ENCODE assay signal across 2 cellular contexts in the genomic region with DNA sequence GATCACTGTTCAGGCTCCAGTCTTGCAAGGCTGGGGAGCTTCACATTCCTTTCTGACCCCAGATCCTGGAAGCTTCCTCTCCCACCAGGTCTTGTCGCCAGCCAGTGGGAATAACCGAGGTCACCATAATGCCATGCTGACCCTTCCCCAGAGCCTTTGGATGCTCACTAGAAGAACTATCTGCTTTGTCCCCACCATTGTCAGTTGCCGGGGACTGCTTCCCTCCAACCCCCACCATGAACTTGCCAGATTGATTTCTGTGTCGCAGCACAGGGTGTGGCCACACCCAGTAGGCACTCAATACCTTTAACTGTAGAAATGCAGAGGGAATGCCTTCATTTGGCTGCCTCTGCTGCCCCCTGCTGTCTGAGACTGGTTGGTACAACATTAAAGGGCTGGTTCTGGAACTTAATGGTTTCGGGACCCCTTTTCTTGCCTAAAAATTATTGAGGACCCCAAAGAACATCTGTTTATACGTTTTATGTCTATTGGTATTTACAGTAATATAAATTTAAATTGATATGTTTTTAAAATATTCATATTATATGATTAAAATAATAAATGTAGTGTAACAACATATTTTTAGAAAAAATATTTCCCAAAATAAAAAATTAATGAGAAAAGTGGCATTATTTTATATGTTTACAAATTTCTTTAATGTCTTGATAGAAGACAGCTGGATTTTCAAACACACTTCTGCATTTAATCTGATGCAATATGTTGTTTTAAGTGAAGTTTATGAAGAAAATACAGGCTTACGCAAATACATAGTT.
A peak's percentile ranks its signal among the peaks of the same experiment; 100 is the strongest.
TF ChIP-seq lines count a peak whose summit lies in the region.

No MANE protein-coding gene starts in this region.

TF ChIP-seq in HEK293T, 16 proteins besides CTCF, POLR2A, EP300 and RAD21 (continued from another document):
- no peak for TF ChIP-seq HDGF (IDR thresholded peaks at IDR 0.05; ENCODE audit: borderline replicate concordance)
- no peak for TF ChIP-seq BHLHE40 (IDR thresholded peaks at IDR 0.05; ENCODE audit: borderline replicate concordance)
- TF ChIP-seq ZNF384 (IDR thresholded peaks at IDR 0.05), result no peak
- TF ChIP-seq FOXA1 (IDR thresholded peaks at IDR 0.05), result no peak
- no peak for TF ChIP-seq ELF4 (IDR thresholded peaks at IDR 0.05)
- no peak for TF ChIP-seq ARNT (IDR thresholded peaks at IDR 0.05)
- TF ChIP-seq FOXM1 (IDR thresholded peaks at IDR 0.05; ENCODE audit: borderline replicate concordance), result no peak
- no peak for TF ChIP-seq SUZ12 (IDR thresholded peaks at IDR 0.05)
- TF ChIP-seq SP1 (IDR thresholded peaks at IDR 0.05), result no peak
- no peak for TF ChIP-seq NFRKB (IDR thresholded peaks at IDR 0.05)
- no peak for TF ChIP-seq CTBP1 (IDR thresholded peaks at IDR 0.05; ENCODE audit: borderline replicate concordance)
- no peak for TF ChIP-seq PKNOX1 (IDR thresholded peaks at IDR 0.05)
- TF ChIP-seq LEF1 (IDR thresholded peaks at IDR 0.05; ENCODE audit: borderline replicate concordance), result no peak
- TF ChIP-seq L3MBTL2 (conservative IDR thresholded peaks at IDR 0.05), result no peak

TF ChIP-seq in HepG2, 621 proteins besides CTCF, POLR2A, EP300 and RAD21 (continued from another document):
- TF ChIP-seq ZNF652 (CRISPR knock-in tag; IDR thresholded peaks at IDR 0.05; ENCODE audit: borderline replicate concordance, low read depth) (peak; percentile 51), SMC3 (IDR thresholded peaks at IDR 0.05; ENCODE audit: low read length) (peak; percentile 97), HMGXB3 (CRISPR knock-in tag; IDR thresholded peaks at IDR 0.05; ENCODE audit: borderline replicate concordance) (no peak), THAP11 (CRISPR knock-in tag; IDR thresholded peaks at IDR 0.05) (peak; percentile 22; the same call in 1 of the 2 replicates), ZNF407 (CRISPR knock-in tag; IDR thresholded peaks at IDR 0.05; ENCODE audit: not compliant biosample characterization) (no peak), BORCS8-MEF2B (CRISPR knock-in tag; IDR thresholded peaks at IDR 0.05) (no peak), FOSL2 (CRISPR knock-in tag; IDR thresholded peaks at IDR 0.05) (0 out of 2 replicates have a peak, but pooled peaks have one; percentile 13), KAT8 (CRISPR knock-in tag; IDR thresholded peaks at IDR 0.05) (no peak), CCDC6 (CRISPR knock-in tag; IDR thresholded peaks at IDR 0.05) (no peak), TEAD3 (CRISPR knock-in tag; optimal IDR thresholded peaks at IDR 0.05; ENCODE audit: borderline replicate concordance) (peak; percentile 35), NR1H2 (CRISPR knock-in tag; IDR thresholded peaks at IDR 0.05; ENCODE audit: borderline replicate concordance, low read depth) (no peak), SRSF9 (IDR thresholded peaks at IDR 0.05; ENCODE audit: borderline replicate concordance, insufficient read depth, low read depth, low read length, poor library complexity, severe bottlenecking) (no peak), ZKSCAN1 (IDR thresholded peaks at IDR 0.05; ENCODE audit: low read length) (peak; percentile 96), KLF12 (CRISPR knock-in tag; IDR thresholded peaks at IDR 0.05; ENCODE audit: borderline replicate concordance) (peak; percentile 93; the same call in 1 of the 2 replicates), MIXL1 (CRISPR knock-in tag; IDR thresholded peaks at IDR 0.05) (0 out of 2 replicates have a peak, but pooled peaks have one; percentile 26), ZNF24 (IDR thresholded peaks at IDR 0.05) (0 out of 2 replicates have a peak, but pooled peaks have one; percentile 33), ZNF253 (CRISPR knock-in tag; IDR thresholded peaks at IDR 0.05; ENCODE audit: borderline replicate concordance) (no peak), STAG1 (CRISPR knock-in tag; IDR thresholded peaks at IDR 0.05) (peak; percentile 97), SETDB1 (CRISPR knock-in tag; IDR thresholded peaks at IDR 0.05; ENCODE audit: borderline replicate concordance) (no peak)
- TF ChIP-seq, protein P1, sequence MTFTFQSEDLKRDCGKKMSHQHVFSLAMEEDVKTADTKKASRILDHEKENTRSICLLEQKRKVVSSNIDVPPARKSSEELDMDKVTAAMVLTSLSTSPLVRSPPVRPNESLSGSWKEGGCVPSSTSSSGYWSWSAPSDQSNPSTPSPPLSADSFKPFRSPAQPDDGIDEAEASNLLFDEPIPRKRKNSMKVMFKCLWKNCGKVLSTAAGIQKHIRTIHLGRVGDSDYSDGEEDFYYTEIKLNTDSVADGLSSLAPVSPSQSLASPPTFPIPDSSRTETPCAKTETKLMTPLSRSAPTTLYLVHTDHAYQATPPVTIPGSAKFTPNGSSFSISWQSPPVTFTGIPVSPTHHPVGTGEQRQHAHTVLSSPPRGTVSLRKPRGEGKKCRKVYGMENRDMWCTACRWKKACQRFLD (CRISPR knock-in tag; IDR thresholded peaks at IDR 0.05; ENCODE audit: borderline replicate concordance), result no peak
- TF ChIP-seq, protein P2, sequence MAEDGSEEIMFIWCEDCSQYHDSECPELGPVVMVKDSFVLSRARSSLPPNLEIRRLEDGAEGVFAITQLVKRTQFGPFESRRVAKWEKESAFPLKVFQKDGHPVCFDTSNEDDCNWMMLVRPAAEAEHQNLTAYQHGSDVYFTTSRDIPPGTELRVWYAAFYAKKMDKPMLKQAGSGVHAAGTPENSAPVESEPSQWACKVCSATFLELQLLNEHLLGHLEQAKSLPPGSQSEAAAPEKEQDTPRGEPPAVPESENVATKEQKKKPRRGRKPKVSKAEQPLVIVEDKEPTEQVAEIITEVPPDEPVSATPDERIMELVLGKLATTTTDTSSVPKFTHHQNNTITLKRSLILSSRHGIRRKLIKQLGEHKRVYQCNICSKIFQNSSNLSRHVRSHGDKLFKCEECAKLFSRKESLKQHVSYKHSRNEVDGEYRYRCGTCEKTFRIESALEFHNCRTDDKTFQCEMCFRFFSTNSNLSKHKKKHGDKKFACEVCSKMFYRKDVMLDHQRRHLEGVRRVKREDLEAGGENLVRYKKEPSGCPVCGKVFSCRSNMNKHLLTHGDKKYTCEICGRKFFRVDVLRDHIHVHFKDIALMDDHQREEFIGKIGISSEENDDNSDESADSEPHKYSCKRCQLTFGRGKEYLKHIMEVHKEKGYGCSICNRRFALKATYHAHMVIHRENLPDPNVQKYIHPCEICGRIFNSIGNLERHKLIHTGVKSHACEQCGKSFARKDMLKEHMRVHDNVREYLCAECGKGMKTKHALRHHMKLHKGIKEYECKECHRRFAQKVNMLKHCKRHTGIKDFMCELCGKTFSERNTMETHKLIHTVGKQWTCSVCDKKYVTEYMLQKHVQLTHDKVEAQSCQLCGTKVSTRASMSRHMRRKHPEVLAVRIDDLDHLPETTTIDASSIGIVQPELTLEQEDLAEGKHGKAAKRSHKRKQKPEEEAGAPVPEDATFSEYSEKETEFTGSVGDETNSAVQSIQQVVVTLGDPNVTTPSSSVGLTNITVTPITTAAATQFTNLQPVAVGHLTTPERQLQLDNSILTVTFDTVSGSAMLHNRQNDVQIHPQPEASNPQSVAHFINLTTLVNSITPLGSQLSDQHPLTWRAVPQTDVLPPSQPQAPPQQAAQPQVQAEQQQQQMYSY (CRISPR knock-in tag; IDR thresholded peaks at IDR 0.05), result peak; percentile 75; the same call in 1 of the 2 replicates
